Comparison of ENCODE assay signal across 13 cellular contexts in genomic region chr17:41140360-41141132, GRCh38. TPM values are rescaled to one million over a fixed set of nuclear protein-coding genes. Genes with fewer than 3 reads are reported as not detected.
DNase-seq lines count a peak whose midpoint lies in the region; ATAC-seq and TF ChIP-seq lines count a peak whose summit lies in the region.
"Had no signal": no experiment of that assay in that cellular context is flagged by ENCODE, and none has a peak within 500 bp of the region (broad histone marks: within the 10 kb centered on the region; RNA-seq: fewer than 3 reads in every experiment).

TSS of gene KRTAP4-6 (minus strand) at chr17:41140544. CDS start at chr17:41140487, 57 bp downstream.

- no peaks in the 10 kb centered on the region for H3K27me3 Mint-ChIP-seq in osteocyte (ENCODE audit: unreplicated experiment)

- TF ChIP-seq CTCF in PC-9 (conservative IDR thresholded peaks at IDR 0.05) (no peak), epithelial cell of esophagus (IDR thresholded peaks at IDR 0.05; ENCODE audit: insufficient read depth, low read depth, low read length, missing control alignments) (no peak), osteocyte (IDR thresholded peaks at IDR 0.05) (no peak)

- no peak within 1 kb of the TSS for H3K4me3 ChIP-seq in PC-9
- H3K4me3 ChIP-seq in epithelial cell of esophagus (ENCODE audit: low read length), result no peak within 1 kb of the TSS
- H3K4me3 ChIP-seq in HAP-1, result no peak within 1 kb of the TSS
- H3K4me3 ChIP-seq: heart right ventricle had no signal

- no peaks in the 10 kb centered on the region for H3K9me2 ChIP-seq in PC-9 (ENCODE audit: insufficient read depth)

- peak within 1 kb of the TSS; percentile 94 for H3K27ac ChIP-seq in PC-9
- H3K27ac ChIP-seq: heart right ventricle, KMS-11 had no signal

- no peak within 1 kb of the TSS for H2AFZ ChIP-seq in PC-9

- CTCF ChIA-PET in PC-9 (lab: Charles Lee), result interaction anchor here (0.6 to 0.7 kb wide), 2 partner anchors 182 to 409 kb away, joined by 3 to 5 read pairs; no protein-coding TSS in a partner anchor

- H3K36me3 ChIP-seq in PC-9 (ENCODE audit: low read depth) (no peaks in the 10 kb centered on the region), HAP-1 (replicated peaks) (no peaks in the 10 kb centered on the region)
- H3K36me3 ChIP-seq: heart right ventricle had no signal

- no TSS peak for BruUV-seq in PC-9 (replicated peaks; lab: Mats Ljungman, UMichigan)

- no peak within 1 kb of the TSS for H3K4me3 Mint-ChIP-seq in osteocyte (ENCODE audit: unreplicated experiment)
- H3K4me3 Mint-ChIP-seq: activated naive CD8-positive, alpha-beta T cell treated with anti-CD3 and anti-CD28 coated beads, Interleukin-2, amount 10 ng/mL, durations not matched to agents 7 days and 5 days; dendritic cell treated with granulocyte-macrophage colony-stimulating factor and Interleukin-4, amounts not matched to agents 40 ng/mL and 50 ng/mL, for 4 days; memory B cell had no signal

- peaks cover 17% of the 10 kb centered on the region for H3K4me1 ChIP-seq in PC-9 (replicated peaks; ENCODE audit: insufficient read depth)
- no peaks in the 10 kb centered on the region for H3K4me1 ChIP-seq in HAP-1
- H3K4me1 ChIP-seq: heart right ventricle had no signal

- peaks cover 16% of the 10 kb centered on the region; the same call in 1 of the 2 replicates for H3F3A ChIP-seq in PC-9 (ENCODE audit: insufficient read depth, low read depth)

- H3K4me1 Mint-ChIP-seq in osteocyte (ENCODE audit: unreplicated experiment), result peaks cover 6% of the 10 kb centered on the region
- H3K4me1 Mint-ChIP-seq: activated naive CD8-positive, alpha-beta T cell treated with anti-CD3 and anti-CD28 coated beads, Interleukin-2, amount 10 ng/mL, durations not matched to agents 7 days and 5 days; memory B cell had no signal

- H3K4me2 ChIP-seq in PC-9, result peak within 1 kb of the TSS; percentile 19; the same call in 1 of the 2 replicates
- H3K4me2 ChIP-seq: KMS-11 had no signal

- H3K9me3 Mint-ChIP-seq in osteocyte (ENCODE audit: unreplicated experiment), result peaks cover 40% of the 10 kb centered on the region

- ATAC-seq in GM18498 (IDR thresholded peaks at IDR 0.05; ENCODE audit: unreplicated experiment) (no peak), GM19397 (IDR thresholded peaks at IDR 0.05; ENCODE audit: unreplicated experiment) (no peak)
- ATAC-seq: heart right ventricle had no signal

- H3K9me3 ChIP-seq in PC-9 (ENCODE audit: insufficient read depth, low read depth) (peaks cover 9% of the 10 kb centered on the region), HAP-1 (no peaks in the 10 kb centered on the region)

- DNase-seq in EL (peak; percentile 86), PC-9 (peak; percentile 24 to 96), epithelial cell of esophagus (ENCODE audit: low read depth) (peak; percentile 96), osteocyte (ENCODE audit: extremely low spot score, unreplicated experiment) (no peak), HAP-1 (ENCODE audit: low spot score in 2 of 2) (no peak), NCI-H774 (lab: John Stamatoyannopoulos, UW) (no peak)
- DNase-seq: activated naive CD8-positive, alpha-beta T cell treated with anti-CD3 and anti-CD28 coated beads, Interleukin-2, amount 10 ng/mL, durations not matched to agents 7 days and 5 days; heart right ventricle had no signal

- H4K20me1 ChIP-seq in PC-9 (ENCODE audit: insufficient read depth), result no peaks in the 10 kb centered on the region

- POLR2A ChIA-PET in PC-9 (lab: Charles Lee; ENCODE audit: unreplicated experiment), result interaction anchor here (0.7 kb wide), 1 partner anchor 381 kb away, joined by 4 read pairs; no protein-coding TSS in a partner anchor

- H3K79me2 ChIP-seq in PC-9 (ENCODE audit: low read depth), result no peaks in the 10 kb centered on the region

- in situ Hi-C loops in HAP-1 (cut with MboI; ENCODE audit: low sequenced_read_pairs), result no loop called here

- H3K36me3 Mint-ChIP-seq in osteocyte (ENCODE audit: unreplicated experiment), result peaks cover 17% of the 10 kb centered on the region

- intact Hi-C loops in PC-9 (cut with micrococcal nuclease; ENCODE audit: unreplicated experiment), result loop anchor here (1.0 kb wide), 1 partner anchor 225 kb away; no protein-coding TSS in a partner anchor

- H3K27me3 ChIP-seq in PC-9 (ENCODE audit: insufficient read depth, low read depth) (no peaks in the 10 kb centered on the region), HAP-1 (ENCODE audit: low read depth) (no peaks in the 10 kb centered on the region)

- H3K27ac Mint-ChIP-seq in osteocyte (ENCODE audit: unreplicated experiment), result peak within 1 kb of the TSS; percentile 32
- H3K27ac Mint-ChIP-seq: activated naive CD8-positive, alpha-beta T cell treated with anti-CD3 and anti-CD28 coated beads, Interleukin-2, amount 10 ng/mL, durations not matched to agents 7 days and 5 days; dendritic cell treated with granulocyte-macrophage colony-stimulating factor and Interleukin-4, amounts not matched to agents 40 ng/mL and 50 ng/mL, for 4 days; memory B cell had no signal

RNA-seq across cellular contexts. Expression of gene KRTAP4-6, which starts in this region (rescaled TPM):
- not detected in 2 replicates for total RNA-seq in PC-9 (2021)
- not detected in 2 replicates for total RNA-seq in osteocyte
- total RNA-seq: activated naive CD8-positive, alpha-beta T cell treated with anti-CD3 and anti-CD28 coated beads, Interleukin-2, amount 10 ng/mL, durations not matched to agents 7 days and 5 days; heart right ventricle had no signal

Comparison
In these comparisons a context has a peak if more than half of its experiments do, and no peak if none do; other contexts are left out.
1. Peak in DNase-seq, H3K27ac ChIP-seq and H3K4me2 ChIP-seq in PC-9; RNA of the gene not detected or under 1 TPM.
2. DNase-seq: peak in EL (single experiment) and epithelial cell of esophagus (single experiment); none in osteocyte (single experiment), HAP-1 (0 of 2) and NCI-H774 (single experiment).